1 cellular context compared by ENCODE assay signal in the genomic region with DNA sequence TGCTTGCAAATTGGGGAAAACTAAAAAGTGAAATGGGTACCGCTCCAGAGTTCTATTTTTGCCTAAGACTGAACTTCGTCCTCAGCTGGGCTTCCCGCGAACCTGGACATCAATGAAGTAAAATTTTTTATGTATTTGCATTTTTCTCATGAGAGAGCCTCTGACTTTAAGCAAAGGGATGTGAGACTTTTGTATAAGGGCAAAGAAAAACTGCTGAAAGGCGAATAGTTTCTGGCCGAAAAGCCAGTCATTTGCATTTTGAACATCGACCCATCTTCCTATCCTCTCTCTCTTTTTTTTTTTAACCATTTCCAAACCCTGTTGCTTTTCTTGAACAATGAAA.
A peak's percentile ranks its signal among the peaks of the same experiment; 100 is the strongest.
TF ChIP-seq lines count a peak whose summit lies in the region.

No MANE protein-coding gene starts in this region.

TF ChIP-seq in K562, 482 proteins besides CTCF, POLR2A, EP300 and RAD21:
- TF ChIP-seq TBP (optimal IDR thresholded peaks at IDR 0.05; ENCODE audit: low read depth, low read length) (no peak), PHF8 (IDR thresholded peaks at IDR 0.05; ENCODE audit: borderline replicate concordance, low read length) (no peak), RHOXF2B (CRISPR knock-in tag; conservative IDR thresholded peaks at IDR 0.05) (no peak), ZNF354B (CRISPR knock-in tag; IDR thresholded peaks at IDR 0.05) (no peak), ETV1 (tag; conservative IDR thresholded peaks at IDR 0.05; ENCODE audit: low read depth) (no peak), ZNF175 (CRISPR knock-in tag; IDR thresholded peaks at IDR 0.05; ENCODE audit: low read depth) (no peak), NEUROD1 (IDR thresholded peaks at IDR 0.05; ENCODE audit: borderline replicate concordance, low read depth, low read length, partially characterized antibody) (no peak), GTF2F1 (IDR thresholded peaks at IDR 0.05; ENCODE audit: low read depth, low read length) (no peak), ZNF316 (IDR thresholded peaks at IDR 0.05) (peak; percentile 35; the same call in 1 of the 2 replicates), TCFL5 (CRISPR knock-in tag; conservative IDR thresholded peaks at IDR 0.05) (no peak), ZFPM2 (CRISPR knock-in tag; IDR thresholded peaks at IDR 0.05) (no peak), NR1H2 (CRISPR knock-in tag; IDR thresholded peaks at IDR 0.05) (0 out of 2 replicates have a peak, but pooled peaks have one; percentile 20), ZNF324 (CRISPR knock-in tag; IDR thresholded peaks at IDR 0.05) (no peak)
- TF ChIP-seq, protein P1, sequence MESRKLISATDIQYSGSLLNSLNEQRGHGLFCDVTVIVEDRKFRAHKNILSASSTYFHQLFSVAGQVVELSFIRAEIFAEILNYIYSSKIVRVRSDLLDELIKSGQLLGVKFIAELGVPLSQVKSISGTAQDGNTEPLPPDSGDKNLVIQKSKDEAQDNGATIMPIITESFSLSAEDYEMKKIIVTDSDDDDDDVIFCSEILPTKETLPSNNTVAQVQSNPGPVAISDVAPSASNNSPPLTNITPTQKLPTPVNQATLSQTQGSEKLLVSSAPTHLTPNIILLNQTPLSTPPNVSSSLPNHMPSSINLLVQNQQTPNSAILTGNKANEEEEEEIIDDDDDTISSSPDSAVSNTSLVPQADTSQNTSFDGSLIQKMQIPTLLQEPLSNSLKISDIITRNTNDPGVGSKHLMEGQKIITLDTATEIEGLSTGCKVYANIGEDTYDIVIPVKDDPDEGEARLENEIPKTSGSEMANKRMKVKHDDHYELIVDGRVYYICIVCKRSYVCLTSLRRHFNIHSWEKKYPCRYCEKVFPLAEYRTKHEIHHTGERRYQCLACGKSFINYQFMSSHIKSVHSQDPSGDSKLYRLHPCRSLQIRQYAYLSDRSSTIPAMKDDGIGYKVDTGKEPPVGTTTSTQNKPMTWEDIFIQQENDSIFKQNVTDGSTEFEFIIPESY (CRISPR knock-in tag; IDR thresholded peaks at IDR 0.05), result no peak
- TF ChIP-seq, protein P2, sequence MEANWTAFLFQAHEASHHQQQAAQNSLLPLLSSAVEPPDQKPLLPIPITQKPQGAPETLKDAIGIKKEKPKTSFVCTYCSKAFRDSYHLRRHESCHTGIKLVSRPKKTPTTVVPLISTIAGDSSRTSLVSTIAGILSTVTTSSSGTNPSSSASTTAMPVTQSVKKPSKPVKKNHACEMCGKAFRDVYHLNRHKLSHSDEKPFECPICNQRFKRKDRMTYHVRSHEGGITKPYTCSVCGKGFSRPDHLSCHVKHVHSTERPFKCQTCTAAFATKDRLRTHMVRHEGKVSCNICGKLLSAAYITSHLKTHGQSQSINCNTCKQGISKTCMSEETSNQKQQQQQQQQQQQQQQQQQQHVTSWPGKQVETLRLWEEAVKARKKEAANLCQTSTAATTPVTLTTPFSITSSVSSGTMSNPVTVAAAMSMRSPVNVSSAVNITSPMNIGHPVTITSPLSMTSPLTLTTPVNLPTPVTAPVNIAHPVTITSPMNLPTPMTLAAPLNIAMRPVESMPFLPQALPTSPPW (CRISPR knock-in tag; IDR thresholded peaks at IDR 0.05), result 0 out of 2 replicates have a peak, but pooled peaks have one; percentile 2
- TF ChIP-seq, protein P3, sequence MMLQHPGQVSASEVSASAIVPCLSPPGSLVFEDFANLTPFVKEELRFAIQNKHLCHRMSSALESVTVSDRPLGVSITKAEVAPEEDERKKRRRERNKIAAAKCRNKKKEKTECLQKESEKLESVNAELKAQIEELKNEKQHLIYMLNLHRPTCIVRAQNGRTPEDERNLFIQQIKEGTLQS (IDR thresholded peaks at IDR 0.05), result no peak
- TF ChIP-seq, protein P3 (CRISPR knock-in tag; conservative IDR thresholded peaks at IDR 0.05), result no peak
- TF ChIP-seq, protein P4, sequence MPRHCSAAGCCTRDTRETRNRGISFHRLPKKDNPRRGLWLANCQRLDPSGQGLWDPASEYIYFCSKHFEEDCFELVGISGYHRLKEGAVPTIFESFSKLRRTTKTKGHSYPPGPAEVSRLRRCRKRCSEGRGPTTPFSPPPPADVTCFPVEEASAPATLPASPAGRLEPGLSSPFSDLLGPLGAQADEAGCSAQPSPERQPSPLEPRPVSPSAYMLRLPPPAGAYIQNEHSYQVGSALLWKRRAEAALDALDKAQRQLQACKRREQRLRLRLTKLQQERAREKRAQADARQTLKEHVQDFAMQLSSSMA (CRISPR knock-in tag; IDR thresholded peaks at IDR 0.05), result no peak
- TF ChIP-seq, protein P5, sequence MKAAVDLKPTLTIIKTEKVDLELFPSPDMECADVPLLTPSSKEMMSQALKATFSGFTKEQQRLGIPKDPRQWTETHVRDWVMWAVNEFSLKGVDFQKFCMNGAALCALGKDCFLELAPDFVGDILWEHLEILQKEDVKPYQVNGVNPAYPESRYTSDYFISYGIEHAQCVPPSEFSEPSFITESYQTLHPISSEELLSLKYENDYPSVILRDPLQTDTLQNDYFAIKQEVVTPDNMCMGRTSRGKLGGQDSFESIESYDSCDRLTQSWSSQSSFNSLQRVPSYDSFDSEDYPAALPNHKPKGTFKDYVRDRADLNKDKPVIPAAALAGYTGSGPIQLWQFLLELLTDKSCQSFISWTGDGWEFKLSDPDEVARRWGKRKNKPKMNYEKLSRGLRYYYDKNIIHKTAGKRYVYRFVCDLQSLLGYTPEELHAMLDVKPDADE (conservative IDR thresholded peaks at IDR 0.05; ENCODE audit: control insufficient read depth, low read depth, low read length), result no peak
- TF ChIP-seq, protein P6, sequence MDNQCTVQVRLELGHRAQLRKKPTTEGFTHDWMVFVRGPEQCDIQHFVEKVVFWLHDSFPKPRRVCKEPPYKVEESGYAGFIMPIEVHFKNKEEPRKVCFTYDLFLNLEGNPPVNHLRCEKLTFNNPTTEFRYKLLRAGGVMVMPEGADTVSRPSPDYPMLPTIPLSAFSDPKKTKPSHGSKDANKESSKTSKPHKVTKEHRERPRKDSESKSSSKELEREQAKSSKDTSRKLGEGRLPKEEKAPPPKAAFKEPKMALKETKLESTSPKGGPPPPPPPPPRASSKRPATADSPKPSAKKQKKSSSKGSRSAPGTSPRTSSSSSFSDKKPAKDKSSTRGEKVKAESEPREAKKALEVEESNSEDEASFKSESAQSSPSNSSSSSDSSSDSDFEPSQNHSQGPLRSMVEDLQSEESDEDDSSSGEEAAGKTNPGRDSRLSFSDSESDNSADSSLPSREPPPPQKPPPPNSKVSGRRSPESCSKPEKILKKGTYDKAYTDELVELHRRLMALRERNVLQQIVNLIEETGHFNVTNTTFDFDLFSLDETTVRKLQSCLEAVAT (IDR thresholded peaks at IDR 0.05), result 0 out of 4 replicates have a peak, but pooled peaks of 1 of the 2 experiments have one; percentile 10
